Comparison of ENCODE assay signal across 9 cellular contexts in genomic region chr12:113136128-113136989, GRCh38. TPM values are rescaled to one million over a fixed set of nuclear protein-coding genes. Genes with fewer than 3 reads are reported as not detected.
DNase-seq lines count a peak whose midpoint lies in the region; ATAC-seq, FAIRE-seq and TF ChIP-seq lines count a peak whose summit lies in the region.
"Had no signal": no experiment of that assay in that cellular context is flagged by ENCODE, and none has a peak within 500 bp of the region (broad histone marks: within the 10 kb centered on the region; RNA-seq: fewer than 3 reads in every experiment).

No MANE protein-coding gene starts in this region.

- H3K4me3 ChIP-seq in CD8-positive, alpha-beta T cell (ENCODE audit: low read depth, low read length) = peak overlapping the region; percentile 47
- peak overlapping the region; percentile 55 for H3K4me3 ChIP-seq in iPS-18a (ENCODE audit: low read length)

- CTCF ChIA-PET in CD8-positive, alpha-beta T cell (lab: Charles Lee) = no interaction called here

- peaks cover 5% of the 10 kb centered on the region for H3K27me3 Mint-ChIP-seq in CD8-positive, alpha-beta T cell (ENCODE audit: low read depth)

- no peaks in the 10 kb centered on the region for H3K36me3 ChIP-seq in CD8-positive, alpha-beta T cell (ENCODE audit: insufficient read depth, low read length)
- H3K36me3 ChIP-seq in iPS-18a (ENCODE audit: control insufficient read depth, low read depth, low read length) = no peaks in the 10 kb centered on the region

- no peaks in the 10 kb centered on the region for H3K36me3 Mint-ChIP-seq in CD8-positive, alpha-beta T cell

- intact Hi-C loops in CD8-positive, alpha-beta T cell (cut with DNase I, micrococcal nuclease) = no loop called here

- TF ChIP-seq CTCF in CD8-positive, alpha-beta T cell (IDR thresholded peaks at IDR 0.05) = no peak

- H3K27me3 ChIP-seq in CD8-positive, alpha-beta T cell (ENCODE audit: insufficient read depth, low read length) = no peaks in the 10 kb centered on the region
- peaks cover 24% of the 10 kb centered on the region for H3K27me3 ChIP-seq in iPS-18a (ENCODE audit: control insufficient read depth, insufficient read depth, low read length)

- H3K4me3 Mint-ChIP-seq in CD8-positive, alpha-beta T cell = peak overlapping the region; percentile 78

- POLR2A ChIA-PET in CD8-positive, alpha-beta T cell (lab: Charles Lee) = no interaction called here

- DNase-seq in CD8-positive, alpha-beta T cell = peak in 5 of 7 experiments; percentile 16 to 83 (median 49)
- peak; percentile 33 for DNase-seq in NCI-H226
- DNase-seq in activated T-cell treated with anti-CD3 and anti-CD28 coated beads, Interleukin-2, amount 50 U/mL, for 1 hour = peak; percentile 70
- DNase-seq in stimulated activated CD4-positive, alpha-beta T cell treated with anti-CD3 and anti-CD28 coated beads, TNF-alpha, amount 100 ng/mL, for 48 hours (ENCODE audit: low read depth in 3 of 3) = peak; percentile 36 to 76 (median 66)
- DNase-seq in H54 (ENCODE audit: insufficient read length, low spot score) = no peak
- no peak for DNase-seq in NCI-H128 (lab: John Stamatoyannopoulos, UW; ENCODE audit: unreplicated experiment)

- no peak overlapping the region for H3K9ac ChIP-seq in iPS-18a (ENCODE audit: low read length)

- no peak for FAIRE-seq in H54 (lab: Jason Lieb, UNC)

- H3K27ac ChIP-seq in CD8-positive, alpha-beta T cell (ENCODE audit: low read depth, low read length) = peak overlapping the region; percentile 36
- no peak overlapping the region for H3K27ac ChIP-seq in iPS-18a (ENCODE audit: low read length)

- no peak for TF ChIP-seq POLR2A in H54 (IDR thresholded peaks at IDR 0.05; ENCODE audit: low read depth, low read length)

- H3K9me3 Mint-ChIP-seq in CD8-positive, alpha-beta T cell = no peaks in the 10 kb centered on the region

- H3K9me3 ChIP-seq in CD8-positive, alpha-beta T cell (ENCODE audit: low read length) = no peaks in the 10 kb centered on the region
- no peaks in the 10 kb centered on the region for H3K9me3 ChIP-seq in iPS-18a (ENCODE audit: control insufficient read depth, low read depth, low read length)

- peaks cover 11% of the 10 kb centered on the region for H3K4me1 Mint-ChIP-seq in CD8-positive, alpha-beta T cell (ENCODE audit: low read depth)

- H3K4me1 ChIP-seq in CD8-positive, alpha-beta T cell (ENCODE audit: insufficient read depth, low read length) = peaks cover 12% of the 10 kb centered on the region
- H3K4me1 ChIP-seq in iPS-18a (ENCODE audit: control insufficient read depth, low read depth, low read length) = peaks cover 6% of the 10 kb centered on the region

- ATAC-seq in CD8-positive, alpha-beta T cell = peak; percentile 72
- ATAC-seq in GM21576 (IDR thresholded peaks at IDR 0.05; ENCODE audit: unreplicated experiment) = no peak

- peak overlapping the region; percentile 92 for H3K27ac Mint-ChIP-seq in CD8-positive, alpha-beta T cell

RNA-seq across cellular contexts. Expression of gene RASAL1, which starts 0.8 kb away (rescaled TPM):
- 1 to 10 TPM; 2.3 to 2.8 TPM for total RNA-seq in CD8-positive, alpha-beta T cell
- total RNA-seq: dermis microvascular lymphatic vessel endothelial cell had no signal

RNA-seq across cellular contexts. Expression of gene CFAP73, which starts 13.2 kb away (rescaled TPM):
- under 1 TPM; 0.54 to 0.86 TPM for total RNA-seq in CD8-positive, alpha-beta T cell
- total RNA-seq: dermis microvascular lymphatic vessel endothelial cell had no signal

RNA-seq across cellular contexts. Expression of gene DDX54, which starts 48.9 kb away (rescaled TPM):
- total RNA-seq in CD8-positive, alpha-beta T cell = 10 to 100 TPM; 75.4 to 85.6 TPM

RNA-seq across cellular contexts. Expression of gene RITA1, which starts 49.2 kb away (rescaled TPM):
- 1 to 10 TPM; 4.3 to 4.5 TPM for total RNA-seq in CD8-positive, alpha-beta T cell

Comparison
In these comparisons a context has a peak if more than half of its experiments do, and no peak if none do; other contexts are left out.
1. DNase-seq: peak in CD8-positive, alpha-beta T cell (5 of 7), NCI-H226 (single experiment), activated T-cell treated with anti-CD3 and anti-CD28 coated beads, Interleukin-2, amount 50 U/mL, for 1 hour (single experiment) and stimulated activated CD4-positive, alpha-beta T cell treated with anti-CD3 and anti-CD28 coated beads, TNF-alpha, amount 100 ng/mL, for 48 hours (3 of 3); none in H54 (single experiment) and NCI-H128 (single experiment).